In genomic region chr14:92680781-92681650, GRCh38 we compare ENCODE assay signal across 8 cellular contexts.
DNase-seq lines count a peak whose midpoint lies in the region; ATAC-seq and TF ChIP-seq lines count a peak whose summit lies in the region.

No MANE protein-coding gene starts in this region.

- H3K4me1 Mint-ChIP-seq in activated naive CD4-positive, alpha-beta T cell treated with anti-CD3 and anti-CD28 coated beads for 36 hours (ENCODE audit: low read depth) = peaks cover 30% of the 10 kb centered on the region

- no peaks in the 10 kb centered on the region for H3K27me3 Mint-ChIP-seq in activated naive CD4-positive, alpha-beta T cell treated with anti-CD3 and anti-CD28 coated beads for 36 hours (ENCODE audit: low read depth)

- CTCF ChIA-PET in activated naive CD4-positive, alpha-beta T cell treated with anti-CD3 and anti-CD28 coated beads for 36 hours (lab: Charles Lee) = interaction anchor here (0.6 to 4.8 kb wide), 24 partner anchors 9 to 561 kb away, joined by 3 to 35 read pairs (median 4); partner anchors contain the start of genes CPSF2 and NDUFB1

- intact Hi-C loops in activated naive CD4-positive, alpha-beta T cell treated with anti-CD3 and anti-CD28 coated beads for 36 hours (cut with micrococcal nuclease) = loop anchor here (1.0 to 10.0 kb wide), 4 partner anchors 68 to 544 kb away; no protein-coding TSS in a partner anchor
- intact Hi-C loops in posterior cingulate gyrus (cut with DNase I) = loop anchor here (5.0 kb wide), 1 partner anchor 544 kb away; no protein-coding TSS in a partner anchor

- no peaks in the 10 kb centered on the region for H3K9me3 Mint-ChIP-seq in activated naive CD4-positive, alpha-beta T cell treated with anti-CD3 and anti-CD28 coated beads for 36 hours

- peak; percentile 91 for ATAC-seq in SK-N-SH treated with all-trans-retinoic acid at 6 μM for 48 hours
- ATAC-seq in GM18861 (IDR thresholded peaks at IDR 0.05; ENCODE audit: unreplicated experiment) = no peak

- H3K4me3 Mint-ChIP-seq in activated naive CD4-positive, alpha-beta T cell treated with anti-CD3 and anti-CD28 coated beads for 36 hours = no peak overlapping the region

- H3K27ac Mint-ChIP-seq in activated naive CD4-positive, alpha-beta T cell treated with anti-CD3 and anti-CD28 coated beads for 36 hours = peak overlapping the region; percentile 68

- DNase-seq in Daoy (ENCODE audit: low read depth) (peak; percentile 77), LHCN-M2 (ENCODE audit: low read depth) (peak; percentile 42), glomerular endothelial cell (ENCODE audit: extremely low read depth, low read depth, low spot score) (peak; percentile 33), posterior cingulate gyrus (peak in 9 of 10 donors; percentile 53 to 94 (median 70)), ureter (ENCODE audit: low spot score) (peak; percentile 78)
- peak; percentile 85 for DNase-seq in activated naive CD4-positive, alpha-beta T cell treated with anti-CD3 and anti-CD28 coated beads for 36 hours

- H3K36me3 Mint-ChIP-seq in activated naive CD4-positive, alpha-beta T cell treated with anti-CD3 and anti-CD28 coated beads for 36 hours (ENCODE audit: low read depth) = peaks cover 36% of the 10 kb centered on the region

TF ChIP-seq in SK-N-SH treated with all-trans-retinoic acid at 6 μM for 48 hours, 23 proteins besides CTCF, POLR2A, EP300 and RAD21:
- no peak for TF ChIP-seq CSDC2 (CRISPR knock-in tag; IDR thresholded peaks at IDR 0.05)
- TF ChIP-seq ZNF70 (CRISPR knock-in tag; IDR thresholded peaks at IDR 0.05) = no peak
- no peak for TF ChIP-seq BACH2 (CRISPR knock-in tag; IDR thresholded peaks at IDR 0.05; ENCODE audit: borderline replicate concordance)
- TF ChIP-seq ZNF565 (CRISPR knock-in tag; conservative IDR thresholded peaks at IDR 0.05; ENCODE audit: low read depth) = no peak
- no peak for TF ChIP-seq ZNF8 (CRISPR knock-in tag; IDR thresholded peaks at IDR 0.05)
- TF ChIP-seq, protein P1, sequence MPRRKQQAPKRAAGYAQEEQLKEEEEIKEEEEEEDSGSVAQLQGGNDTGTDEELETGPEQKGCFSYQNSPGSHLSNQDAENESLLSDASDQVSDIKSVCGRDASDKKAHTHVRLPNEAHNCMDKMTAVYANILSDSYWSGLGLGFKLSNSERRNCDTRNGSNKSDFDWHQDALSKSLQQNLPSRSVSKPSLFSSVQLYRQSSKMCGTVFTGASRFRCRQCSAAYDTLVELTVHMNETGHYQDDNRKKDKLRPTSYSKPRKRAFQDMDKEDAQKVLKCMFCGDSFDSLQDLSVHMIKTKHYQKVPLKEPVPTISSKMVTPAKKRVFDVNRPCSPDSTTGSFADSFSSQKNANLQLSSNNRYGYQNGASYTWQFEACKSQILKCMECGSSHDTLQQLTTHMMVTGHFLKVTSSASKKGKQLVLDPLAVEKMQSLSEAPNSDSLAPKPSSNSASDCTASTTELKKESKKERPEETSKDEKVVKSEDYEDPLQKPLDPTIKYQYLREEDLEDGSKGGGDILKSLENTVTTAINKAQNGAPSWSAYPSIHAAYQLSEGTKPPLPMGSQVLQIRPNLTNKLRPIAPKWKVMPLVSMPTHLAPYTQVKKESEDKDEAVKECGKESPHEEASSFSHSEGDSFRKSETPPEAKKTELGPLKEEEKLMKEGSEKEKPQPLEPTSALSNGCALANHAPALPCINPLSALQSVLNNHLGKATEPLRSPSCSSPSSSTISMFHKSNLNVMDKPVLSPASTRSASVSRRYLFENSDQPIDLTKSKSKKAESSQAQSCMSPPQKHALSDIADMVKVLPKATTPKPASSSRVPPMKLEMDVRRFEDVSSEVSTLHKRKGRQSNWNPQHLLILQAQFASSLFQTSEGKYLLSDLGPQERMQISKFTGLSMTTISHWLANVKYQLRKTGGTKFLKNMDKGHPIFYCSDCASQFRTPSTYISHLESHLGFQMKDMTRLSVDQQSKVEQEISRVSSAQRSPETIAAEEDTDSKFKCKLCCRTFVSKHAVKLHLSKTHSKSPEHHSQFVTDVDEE (CRISPR knock-in tag; IDR thresholded peaks at IDR 0.05) = no peak
- no peak for TF ChIP-seq ESRRG (CRISPR knock-in tag; IDR thresholded peaks at IDR 0.05)
- TF ChIP-seq POU6F1 (CRISPR knock-in tag; IDR thresholded peaks at IDR 0.05; ENCODE audit: borderline replicate concordance, low read depth) = no peak
- no peak for TF ChIP-seq TCF4 (CRISPR knock-in tag; IDR thresholded peaks at IDR 0.05; ENCODE audit: borderline replicate concordance)
- no peak for TF ChIP-seq ARNTL (CRISPR knock-in tag; IDR thresholded peaks at IDR 0.05; ENCODE audit: borderline replicate concordance, low read depth)
- no peak for TF ChIP-seq ZFP30 (CRISPR knock-in tag; IDR thresholded peaks at IDR 0.05)
- no peak for TF ChIP-seq ISL1 (CRISPR knock-in tag; IDR thresholded peaks at IDR 0.05)
- no peak for TF ChIP-seq TOX (CRISPR knock-in tag; IDR thresholded peaks at IDR 0.05; ENCODE audit: borderline replicate concordance)
- no peak for TF ChIP-seq OSR1 (CRISPR knock-in tag; IDR thresholded peaks at IDR 0.05)
- no peak for TF ChIP-seq ZFP3 (CRISPR knock-in tag; IDR thresholded peaks at IDR 0.05)
- TF ChIP-seq, protein P2, sequence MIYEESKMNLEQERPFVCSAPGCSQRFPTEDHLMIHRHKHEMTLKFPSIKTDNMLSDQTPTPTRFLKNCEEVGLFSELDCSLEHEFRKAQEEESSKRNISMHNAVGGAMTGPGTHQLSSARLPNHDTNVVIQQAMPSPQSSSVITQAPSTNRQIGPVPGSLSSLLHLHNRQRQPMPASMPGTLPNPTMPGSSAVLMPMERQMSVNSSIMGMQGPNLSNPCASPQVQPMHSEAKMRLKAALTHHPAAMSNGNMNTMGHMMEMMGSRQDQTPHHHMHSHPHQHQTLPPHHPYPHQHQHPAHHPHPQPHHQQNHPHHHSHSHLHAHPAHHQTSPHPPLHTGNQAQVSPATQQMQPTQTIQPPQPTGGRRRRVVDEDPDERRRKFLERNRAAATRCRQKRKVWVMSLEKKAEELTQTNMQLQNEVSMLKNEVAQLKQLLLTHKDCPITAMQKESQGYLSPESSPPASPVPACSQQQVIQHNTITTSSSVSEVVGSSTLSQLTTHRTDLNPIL (CRISPR knock-in tag; IDR thresholded peaks at IDR 0.05; ENCODE audit: low read depth) = no peak
- TF ChIP-seq PATZ1 (CRISPR knock-in tag; IDR thresholded peaks at IDR 0.05; ENCODE audit: borderline replicate concordance) = no peak

Comparison
In these comparisons a context has a peak if more than half of its experiments do, and no peak if none do; other contexts are left out.
1. DNase-seq: peak in every context shown above with its lines; median percentile 85 in activated naive CD4-positive, alpha-beta T cell treated with anti-CD3 and anti-CD28 coated beads for 36 hours; 78 in ureter; 77 in Daoy; 70 in posterior cingulate gyrus; 42 in LHCN-M2; 33 in glomerular endothelial cell.